Comparison of ENCODE assay signal across 23 cellular contexts in genomic region chr4:2879026-2879425, GRCh38. TPM values are rescaled to one million over a fixed set of nuclear protein-coding genes. Genes with fewer than 3 reads are reported as not detected.
A peak's percentile ranks its signal among the peaks of the same experiment; 100 is the strongest.
DNase-seq lines count a peak whose midpoint lies in the region; ATAC-seq, FAIRE-seq and TF ChIP-seq lines count a peak whose summit lies in the region.
"Had no signal": no experiment of that assay in that cellular context is flagged by ENCODE, and none has a peak within 500 bp of the region (broad histone marks: within the 10 kb centered on the region; RNA-seq: fewer than 3 reads in every experiment).

No MANE protein-coding gene starts in this region.

- H3K27ac Mint-ChIP-seq in activated CD4-positive, alpha-beta memory T cell treated with anti-CD3 and anti-CD28 coated beads for 36 hours, result peak overlapping the region; percentile 76
- H3K27ac Mint-ChIP-seq in activated CD4-positive, alpha-beta memory T cell treated with anti-CD3 and anti-CD28 coated beads, Interleukin-2, amount 10 ng/mL, durations not matched to agents 7 days and 5 days, result no peak overlapping the region
- peak overlapping the region; percentile 45 for H3K27ac Mint-ChIP-seq in osteocyte (ENCODE audit: unreplicated experiment)
- H3K27ac Mint-ChIP-seq: activated CD8-positive, alpha-beta memory T cell treated with anti-CD3 and anti-CD28 coated beads, Interleukin-2, amount 10 ng/mL, durations not matched to agents 7 days and 5 days had no signal

- TSS peak; percentile 51 for BruUV-seq in GM12878 (replicated peaks; lab: Mats Ljungman, UMichigan)

- SMC1A ChIA-PET in GM12878 (lab: Charles Lee; ENCODE audit: uncharacterized antibody, unreplicated experiment), result interaction anchor here (0.9 to 1.7 kb wide), 6 partner anchors 11 to 79 kb away, joined by 4 to 5 read pairs (median 4); no protein-coding TSS in a partner anchor

- H3K9me3 Mint-ChIP-seq in activated CD4-positive, alpha-beta memory T cell treated with anti-CD3 and anti-CD28 coated beads for 36 hours, result no peaks in the 10 kb centered on the region
- H3K9me3 Mint-ChIP-seq in activated CD4-positive, alpha-beta memory T cell treated with anti-CD3 and anti-CD28 coated beads, Interleukin-2, amount 10 ng/mL, durations not matched to agents 7 days and 5 days, result no peaks in the 10 kb centered on the region
- no peaks in the 10 kb centered on the region for H3K9me3 Mint-ChIP-seq in osteocyte (ENCODE audit: unreplicated experiment)

- no peak for TF ChIP-seq RAD21 in GM12878 (IDR thresholded peaks at IDR 0.05; ENCODE audit: insufficient read depth, low read depth, low read length)

- no peak for FAIRE-seq in GM12878 (lab: Jason Lieb, UNC)
- FAIRE-seq: A549, endometrium, GM12892 had no signal

- no peak overlapping the region for H3K4me3 Mint-ChIP-seq in activated CD4-positive, alpha-beta memory T cell treated with anti-CD3 and anti-CD28 coated beads for 36 hours
- no peak overlapping the region for H3K4me3 Mint-ChIP-seq in activated CD4-positive, alpha-beta memory T cell treated with anti-CD3 and anti-CD28 coated beads, Interleukin-2, amount 10 ng/mL, durations not matched to agents 7 days and 5 days
- H3K4me3 Mint-ChIP-seq in osteocyte (ENCODE audit: unreplicated experiment), result no peak overlapping the region
- H3K4me3 Mint-ChIP-seq: activated CD8-positive, alpha-beta memory T cell treated with anti-CD3 and anti-CD28 coated beads, Interleukin-2, amount 10 ng/mL, durations not matched to agents 7 days and 5 days had no signal

- H3K4me1 ChIP-seq in GM12878 (ENCODE audit: control insufficient read depth, insufficient read depth, low read length), result no peaks in the 10 kb centered on the region
- H3K4me1 ChIP-seq: A549, colonic mucosa, SJCRH30 had no signal

- H3K27me3 Mint-ChIP-seq in activated CD4-positive, alpha-beta memory T cell treated with anti-CD3 and anti-CD28 coated beads for 36 hours, result no peaks in the 10 kb centered on the region
- H3K27me3 Mint-ChIP-seq in activated CD4-positive, alpha-beta memory T cell treated with anti-CD3 and anti-CD28 coated beads, Interleukin-2, amount 10 ng/mL, durations not matched to agents 7 days and 5 days, result no peaks in the 10 kb centered on the region
- H3K27me3 Mint-ChIP-seq in osteocyte (ENCODE audit: unreplicated experiment), result no peaks in the 10 kb centered on the region
- H3K27me3 Mint-ChIP-seq: activated CD8-positive, alpha-beta memory T cell treated with anti-CD3 and anti-CD28 coated beads, Interleukin-2, amount 10 ng/mL, durations not matched to agents 7 days and 5 days; T-helper 17 cell had no signal

- peaks cover 18% of the 10 kb centered on the region for H3K36me3 Mint-ChIP-seq in activated CD4-positive, alpha-beta memory T cell treated with anti-CD3 and anti-CD28 coated beads for 36 hours
- peaks cover 54% of the 10 kb centered on the region for H3K36me3 Mint-ChIP-seq in activated CD4-positive, alpha-beta memory T cell treated with anti-CD3 and anti-CD28 coated beads, Interleukin-2, amount 10 ng/mL, durations not matched to agents 7 days and 5 days (ENCODE audit: low read depth)
- peaks cover 36% of the 10 kb centered on the region for H3K36me3 Mint-ChIP-seq in osteocyte (ENCODE audit: unreplicated experiment)

- no peak for TF ChIP-seq POLR2A in GM12878 (IDR thresholded peaks at IDR 0.05; ENCODE audit: low read depth, low read length)

- peaks cover 3% of the 10 kb centered on the region for H3K79me2 ChIP-seq in GM12878 (ENCODE audit: control insufficient read depth, insufficient read depth, low read length)

- peaks cover 35% of the 10 kb centered on the region for H3K4me1 Mint-ChIP-seq in activated CD4-positive, alpha-beta memory T cell treated with anti-CD3 and anti-CD28 coated beads for 36 hours (ENCODE audit: low read depth)
- peaks cover 31% of the 10 kb centered on the region for H3K4me1 Mint-ChIP-seq in activated CD4-positive, alpha-beta memory T cell treated with anti-CD3 and anti-CD28 coated beads, Interleukin-2, amount 10 ng/mL, durations not matched to agents 7 days and 5 days
- peaks cover 17% of the 10 kb centered on the region for H3K4me1 Mint-ChIP-seq in osteocyte (ENCODE audit: unreplicated experiment)

- TF ChIP-seq CTCF in GM12878 (IDR thresholded peaks at IDR 0.05 in 2 of 3, conservative IDR thresholded peaks at IDR 0.05 in 1 of 3; ENCODE audit: control insufficient read depth in 2 of 3, extremely low read depth in 1 of 3, insufficient read depth in 1 of 3, low read depth in 3 of 3, low read length in 3 of 3) (no peak), osteocyte (IDR thresholded peaks at IDR 0.05) (no peak)

- H3K27me3 ChIP-seq in GM12878 (replicated peaks in 1 of 2; ENCODE audit: control insufficient read depth in 2 of 2, insufficient read depth in 2 of 2, low read length in 1 of 2), result no peaks in the 10 kb centered on the region
- H3K27me3 ChIP-seq: colonic mucosa, SJCRH30, upper lobe of right lung had no signal

- no peak for ATAC-seq in GM12878
- no peak for ATAC-seq in GM19395 (IDR thresholded peaks at IDR 0.05; ENCODE audit: unreplicated experiment)
- ATAC-seq: A549; activated CD8-positive, alpha-beta memory T cell treated with anti-CD3 and anti-CD28 coated beads, Interleukin-2, amount 10 ng/mL, durations not matched to agents 7 days and 5 days; T-helper 17 cell had no signal

- intact Hi-C loops in activated CD4-positive, alpha-beta memory T cell treated with anti-CD3 and anti-CD28 coated beads for 36 hours (cut with micrococcal nuclease), result no loop called here
- intact Hi-C loops in GM12878 (cut with micrococcal nuclease; ENCODE audit: unreplicated experiment), result no loop called here

- H2AFZ ChIP-seq in GM12878 (ENCODE audit: control insufficient read depth, low read depth, low read length), result no peak overlapping the region
- H2AFZ ChIP-seq: PC-9 had no signal

- no peak for TF ChIP-seq EP300 in GM12878 (IDR thresholded peaks at IDR 0.05; ENCODE audit: borderline replicate concordance in 1 of 2, control insufficient read depth in 1 of 2, low read depth in 2 of 2, low read length in 2 of 2)

- no peaks in the 10 kb centered on the region for H4K20me1 ChIP-seq in GM12878 (ENCODE audit: control insufficient read depth, insufficient read depth)

- no peak overlapping the region for H3K4me2 ChIP-seq in GM12878 (ENCODE audit: control insufficient read depth, insufficient read depth)
- H3K4me2 ChIP-seq: A549, PC-9 had no signal

- CTCF ChIA-PET in activated CD4-positive, alpha-beta memory T cell treated with anti-CD3 and anti-CD28 coated beads for 36 hours (lab: Charles Lee), result no interaction called here
- CTCF ChIA-PET in activated CD4-positive, alpha-beta memory T cell treated with anti-CD3 and anti-CD28 coated beads, Interleukin-2, amount 10 ng/mL, durations not matched to agents 7 days and 5 days (lab: Charles Lee), result interaction anchor here (0.5 kb wide), 1 partner anchor 97 kb away, joined by 4 read pairs; no protein-coding TSS in a partner anchor
- CTCF ChIA-PET in GM12878 (lab: Yijun Ruan, JAX), result interaction anchor here (1.0 to 2.1 kb wide), 3 partner anchors 12 to 34 kb away, joined by 3 to 6 read pairs (median 5); no protein-coding TSS in a partner anchor

- H3K9ac ChIP-seq in GM12878 (ENCODE audit: control insufficient read depth, insufficient read depth, low read length), result no peak overlapping the region

- in situ Hi-C loops in GM12878 (cut with MboI), result no loop called here

- no peaks in the 10 kb centered on the region for H3K9me3 ChIP-seq in GM12878 (replicated peaks; ENCODE audit: control insufficient read depth, insufficient read depth, low read length)
- H3K9me3 ChIP-seq: A549, colonic mucosa, SJCRH30, upper lobe of right lung had no signal

- no peak overlapping the region for H3K4me3 ChIP-seq in GM12878
- H3K4me3 ChIP-seq: A549, colonic mucosa, PC-9, SJCRH30, skin epidermis, upper lobe of right lung had no signal

- H3K27ac ChIP-seq in GM12878 (ENCODE audit: control insufficient read depth, insufficient read depth), result no peak overlapping the region
- H3K27ac ChIP-seq: A549, colonic mucosa, PC-9, SJCRH30, upper lobe of right lung, VCaP had no signal

- POLR2A ChIA-PET in activated CD4-positive, alpha-beta memory T cell treated with anti-CD3 and anti-CD28 coated beads for 36 hours (lab: Charles Lee), result interaction anchor here (1.0 to 1.6 kb wide), 3 partner anchors 12 to 93 kb away, joined by 3 to 4 read pairs (median 3); no protein-coding TSS in a partner anchor
- POLR2A ChIA-PET in activated CD4-positive, alpha-beta memory T cell treated with anti-CD3 and anti-CD28 coated beads, Interleukin-2, amount 10 ng/mL, durations not matched to agents 7 days and 5 days (lab: Charles Lee), result interaction anchor here (1.1 to 1.3 kb wide), 2 partner anchors 54 to 56 kb away, joined by 3 to 4 read pairs; no protein-coding TSS in a partner anchor
- POLR2A ChIA-PET in GM12878 (lab: Charles Lee), result interaction anchor here (0.6 to 2.2 kb wide), 3 partner anchors 8 to 17 kb away, joined by 3 to 6 read pairs (median 5); no protein-coding TSS in a partner anchor

- H3K36me3 ChIP-seq in GM12878 (ENCODE audit: control insufficient read depth in 2 of 2, insufficient read depth in 2 of 2, low read length in 1 of 2), result peaks cover 7 to 18% of the 10 kb centered on the region in 2 experiments

- 69% methylated on average over 5 of the region's 5 CpGs for WGBS in GM12878 (ENCODE audit: insufficient coverage, insufficient replicate concordance, low lambda C conversion rate, missing lambda C conversion rate)

- RAD21 ChIA-PET in GM12878 (lab: Charles Lee; ENCODE audit: unreplicated experiment), result interaction anchor here (1.0 kb wide), 1 partner anchor 58 kb away, joined by 3 read pairs; no protein-coding TSS in a partner anchor

- DNase-seq in activated CD4-positive, alpha-beta memory T cell treated with anti-CD3 and anti-CD28 coated beads for 36 hours, result no peak
- no peak for DNase-seq in activated CD4-positive, alpha-beta memory T cell treated with anti-CD3 and anti-CD28 coated beads, Interleukin-2, amount 10 ng/mL, durations not matched to agents 7 days and 5 days
- DNase-seq in NCI-H524 (lab: John Stamatoyannopoulos, UW) (peak; percentile 50 to 76), GM12878 (ENCODE audit: low read depth, low spot score) (no peak), osteocyte (ENCODE audit: extremely low spot score, unreplicated experiment) (no peak), NAMALWA (ENCODE audit: low spot score) (no peak)
- no peak for DNase-seq in activated CD8-positive, alpha-beta memory T cell treated with anti-CD3 and anti-CD28 coated beads, Interleukin-2, amount 50 U/mL, for 4 hours
- DNase-seq: activated CD8-positive, alpha-beta memory T cell treated with anti-CD3 and anti-CD28 coated beads, Interleukin-2, amount 10 ng/mL, durations not matched to agents 7 days and 5 days; C1 segment of cervical spinal cord; colonic mucosa; DMS153; GF-D8; NCI-H146; PC-9; SJCRH30; T-helper 17 cell; upper lobe of right lung had no signal

RNA-seq across cellular contexts. Expression of gene ADD1, which starts 35.4 kb away (rescaled TPM):
- 100 to 1,000 TPM; 212 TPM for total RNA-seq in activated CD4-positive, alpha-beta memory T cell treated with anti-CD3 and anti-CD28 coated beads for 36 hours
- 100 to 1,000 TPM; 266 to 277 TPM for total RNA-seq in activated CD4-positive, alpha-beta memory T cell treated with anti-CD3 and anti-CD28 coated beads, Interleukin-2, amount 10 ng/mL, durations not matched to agents 7 days and 5 days
- 321 and 355 TPM in 2 replicates for total RNA-seq in GM12878 (2013; cell fraction: nucleolus; rRNA removed)
- total RNA-seq in GM12878 (2014; rRNA removed), result 128 and 136 TPM in 2 replicates
- total RNA-seq in GM12878 (2014; rRNA removed; fragmentation: Illumina TruSeq; extraction: Trizol), result 65.6 and 70.1 TPM in 2 replicates
- total RNA-seq in GM12878 (2021), result 182 and 183 TPM in 2 replicates
- 61.6 TPM for polyA plus RNA-seq in GM12878 (2011; ENCODE audit: low read depth)
- polyA plus RNA-seq in GM12878 (2011; rRNA removed), result 75.4 and 93.5 TPM in 2 replicates
- 103 and 152 TPM in 2 replicates for polyA plus RNA-seq in GM12878 (2011; cell fraction: cytosol; rRNA removed)
- polyA plus RNA-seq in GM12878 (2011; cell fraction: nucleus; rRNA removed), result 199 and 226 TPM in 2 replicates
- 119 and 148 TPM in 2 replicates for polyA plus RNA-seq in GM12878 (2012)
- polyA plus RNA-seq in GM12878 (2014; fragmentation: Illumina TruSeq; extraction: Trizol), result 97.2 and 107 TPM in 2 replicates
- polyA plus RNA-seq in GM12878 (2014; fragmentation: Nextera tagmentation; extraction: Ambion mirVana), result 10 to 100 TPM; 21.6 to 50.2 TPM
- polyA plus RNA-seq in GM12878 (2014; rRNA removed), result 113 and 126 TPM in 2 replicates
- 100 to 1,000 TPM; 113 to 116 TPM for polyA plus RNA-seq in GM12878 (2016; fragmentation: Nextera tagmentation; extraction: Ambion mirVana)
- polyA minus RNA-seq in GM12878 (2011; rRNA and poly(A)+ RNA removed), result 79.6 and 95.6 TPM in 2 replicates
- 36.4 and 43.2 TPM in 2 replicates for polyA minus RNA-seq in GM12878 (2011; cell fraction: cytosol; rRNA and poly(A)+ RNA removed)
- polyA minus RNA-seq in GM12878 (2011; cell fraction: nucleus; rRNA and poly(A)+ RNA removed), result 57.1 and 78.0 TPM in 2 replicates
- 273 and 274 TPM in 2 replicates for total RNA-seq in osteocyte

Comparison
In these comparisons a context has a peak if more than half of its experiments do, and no peak if none do; other contexts are left out.
1. DNase-seq: peak in NCI-H524 (2 of 2); none in activated CD4-positive, alpha-beta memory T cell treated with anti-CD3 and anti-CD28 coated beads for 36 hours (single experiment), activated CD4-positive, alpha-beta memory T cell treated with anti-CD3 and anti-CD28 coated beads, Interleukin-2, amount 10 ng/mL, durations not matched to agents 7 days and 5 days (single experiment), GM12878 (single experiment), osteocyte (single experiment), NAMALWA (single experiment) and activated CD8-positive, alpha-beta memory T cell treated with anti-CD3 and anti-CD28 coated beads, Interleukin-2, amount 50 U/mL, for 4 hours (single experiment).